Comparison of ENCODE assay signal across 9 cellular contexts in genomic region chr10:34528320-34528719, GRCh38.
DNase-seq lines count a peak whose midpoint lies in the region; ATAC-seq lines count a peak whose summit lies in the region.
"Had no signal": no experiment of that assay in that cellular context is flagged by ENCODE, and none has a peak within 500 bp of the region (broad histone marks: within the 10 kb centered on the region; RNA-seq: fewer than 3 reads in every experiment).

No MANE protein-coding gene starts in this region.

- ATAC-seq in HG02798 (IDR thresholded peaks at IDR 0.05; ENCODE audit: poor library complexity, unreplicated experiment) = peak; percentile 56
- ATAC-seq: activated CD8-positive, alpha-beta T cell treated with anti-CD3 and anti-CD28 coated beads for 36 hours had no signal

- in situ Hi-C loops in SK-MEL-5 (cut with HindIII; ENCODE audit: low pct_unique_long_range_greater_than_20kb, low sequenced_read_pairs) = no loop called here

- DNase-seq in DMS79 (lab: John Stamatoyannopoulos, UW) (peak; percentile 69), SK-MEL-5 (ENCODE audit: low read depth, low spot score) (peak; percentile 78), iris pigment epithelial cell (ENCODE audit: low read depth) (peak; percentile 99), NCI-H2171 treated with DMSO at 0.1 percent for 48 hours (lab: John Stamatoyannopoulos, UW) (no peak)
- DNase-seq in activated CD4-positive, alpha-beta T cell treated with anti-CD3 and anti-CD28 coated beads for 4 hours = no peak
- no peak for DNase-seq in activated effector memory CD4-positive, alpha-beta T cell treated with Interleukin-2 at 50 U/mL for 16 hours
- no peak for DNase-seq in activated T-cell treated with anti-CD3 and anti-CD28 coated beads, Interleukin-2, amount 50 U/mL, for 1 hour
- DNase-seq: activated CD8-positive, alpha-beta T cell treated with anti-CD3 and anti-CD28 coated beads for 36 hours had no signal

Comparison
In these comparisons a context has a peak if more than half of its experiments do, and no peak if none do; other contexts are left out.
1. DNase-seq: peak in DMS79 (single experiment), SK-MEL-5 (single experiment) and iris pigment epithelial cell (single experiment); none in activated CD4-positive, alpha-beta T cell treated with anti-CD3 and anti-CD28 coated beads for 4 hours (0 of 2), activated effector memory CD4-positive, alpha-beta T cell treated with Interleukin-2 at 50 U/mL for 16 hours (single experiment), activated T-cell treated with anti-CD3 and anti-CD28 coated beads, Interleukin-2, amount 50 U/mL, for 1 hour (single experiment) and NCI-H2171 treated with DMSO at 0.1 percent for 48 hours (single experiment).